Comparison of ENCODE assay signal across 13 cellular contexts in genomic region chr7:92598310-92598981, GRCh38. TPM values are rescaled to one million over a fixed set of nuclear protein-coding genes. Genes with fewer than 3 reads are reported as not detected.
A peak's percentile ranks its signal among the peaks of the same experiment; 100 is the strongest.
DNase-seq lines count a peak whose midpoint lies in the region; ATAC-seq and TF ChIP-seq lines count a peak whose summit lies in the region.
"Had no signal": no experiment of that assay in that cellular context is flagged by ENCODE, and none has a peak within 500 bp of the region (broad histone marks: within the 10 kb centered on the region; RNA-seq: fewer than 3 reads in every experiment).

No MANE protein-coding gene starts in this region.

- DNase-seq in GM12865 (ENCODE audit: low read depth) = peak; percentile 48
- DNase-seq in SKM-1 (lab: John Stamatoyannopoulos, UW; ENCODE audit: unreplicated experiment) = no peak
- DNase-seq in globus pallidus (ENCODE audit: low spot score) = no peak
- no peak for DNase-seq in smooth muscle cell (lab: John Stamatoyannopoulos, UW; ENCODE audit: unreplicated experiment)
- no peak for DNase-seq in DMS153 treated with DMSO at 0.1 percent for 48 hours (lab: John Stamatoyannopoulos, UW; ENCODE audit: unreplicated experiment)
- DNase-seq: DMS53, gastrocnemius medialis, NCI-H1436, spleen had no signal

- H3F3A ChIP-seq in smooth muscle cell (ENCODE audit: low read depth) = peaks cover 3% of the 10 kb centered on the region

- ATAC-seq in GM19324 (IDR thresholded peaks at IDR 0.05; ENCODE audit: low FRiP score, unreplicated experiment) (peak; percentile 52), HG02763 (IDR thresholded peaks at IDR 0.05; ENCODE audit: unreplicated experiment) (peak; percentile 54), HG03521 (IDR thresholded peaks at IDR 0.05; ENCODE audit: unreplicated experiment) (peak; percentile 84)
- ATAC-seq: gastrocnemius medialis, Right ventricle myocardium inferior had no signal

- H3K4me3 ChIP-seq in GM12865 (ENCODE audit: low read depth, low read length) (no peak overlapping the region), smooth muscle cell (no peak overlapping the region)
- H3K4me3 ChIP-seq: gastrocnemius medialis, spleen had no signal

- WGBS in smooth muscle cell (ENCODE audit: low lambda C conversion rate) = 59% methylated on average over 1 of the region's 1 CpG

- no peaks in the 10 kb centered on the region for H4K20me1 ChIP-seq in smooth muscle cell (ENCODE audit: low read depth)

- H3K4me1 ChIP-seq in smooth muscle cell (ENCODE audit: low read depth) = no peaks in the 10 kb centered on the region
- H3K4me1 ChIP-seq: gastrocnemius medialis, spleen had no signal

- no peak overlapping the region for H3K9ac ChIP-seq in smooth muscle cell (ENCODE audit: low read depth)

- no peaks in the 10 kb centered on the region for H3K36me3 ChIP-seq in smooth muscle cell (ENCODE audit: low read depth)
- H3K36me3 ChIP-seq: gastrocnemius medialis, spleen had no signal

- no peak overlapping the region for H2AFZ ChIP-seq in smooth muscle cell (ENCODE audit: low read depth)

- no peak overlapping the region for H3K4me2 ChIP-seq in smooth muscle cell

- no peak overlapping the region for H3K27ac ChIP-seq in smooth muscle cell (ENCODE audit: low read depth)
- H3K27ac ChIP-seq: gastrocnemius medialis, spleen had no signal

- TF ChIP-seq CTCF in GM12865 (IDR thresholded peaks at IDR 0.05; ENCODE audit: insufficient read depth, low read depth, low read length, missing control alignments) (no peak), smooth muscle cell (IDR thresholded peaks at IDR 0.05; ENCODE audit: borderline replicate concordance, insufficient read depth, poor library complexity, severe bottlenecking) (no peak)

- peaks cover 5% of the 10 kb centered on the region for H3K27me3 ChIP-seq in smooth muscle cell (ENCODE audit: low read depth)
- H3K27me3 ChIP-seq: gastrocnemius medialis, spleen had no signal

- no peaks in the 10 kb centered on the region for H3K79me2 ChIP-seq in smooth muscle cell (ENCODE audit: low read depth)

- H3K9me3 ChIP-seq in smooth muscle cell (replicated peaks; ENCODE audit: low read depth) = no peaks in the 10 kb centered on the region
- H3K9me3 ChIP-seq: gastrocnemius medialis, spleen had no signal

RNA-seq across cellular contexts. Expression of gene FAM133B, which starts 8.3 kb away (rescaled TPM):
- total RNA-seq in smooth muscle cell = 24.2 and 36.0 TPM in 2 replicates
- polyA plus RNA-seq in smooth muscle cell = 17.2 and 25.1 TPM in 2 replicates
